Comparison of ENCODE assay signal across 1 cellular context in genomic region chr18:47100214-47100831, GRCh38.
TF ChIP-seq lines count a peak whose summit lies in the region.

No MANE protein-coding gene starts in this region.

TF ChIP-seq in HCT116, 20 proteins besides CTCF, POLR2A, EP300 and RAD21 (continued from another document):
- no peak for TF ChIP-seq REST (IDR thresholded peaks at IDR 0.05; ENCODE audit: low read depth)
- no peak for TF ChIP-seq SP1 (IDR thresholded peaks at IDR 0.05; ENCODE audit: low read depth)
- TF ChIP-seq ATF3 (IDR thresholded peaks at IDR 0.05): no peak
- TF ChIP-seq ZFX (IDR thresholded peaks at IDR 0.05): no peak
- no peak for TF ChIP-seq EGR1 (IDR thresholded peaks at IDR 0.05; ENCODE audit: low read depth)
- no peak for TF ChIP-seq CBX3 (IDR thresholded peaks at IDR 0.05; ENCODE audit: low read depth)
- TF ChIP-seq SRF (IDR thresholded peaks at IDR 0.05; ENCODE audit: low read depth): no peak
- TF ChIP-seq POLR2AphosphoS5 (IDR thresholded peaks at IDR 0.05; ENCODE audit: low read depth, low read length): no peak
- TF ChIP-seq FOSL1 (IDR thresholded peaks at IDR 0.05; ENCODE audit: low read depth): no peak
- no peak for TF ChIP-seq ZNF274 (IDR thresholded peaks at IDR 0.05; ENCODE audit: low read depth, low read length)
